11 cellular contexts compared by ENCODE assay signal in genomic region chr17:78828470-78829185, GRCh38. TPM values are rescaled to one million over a fixed set of nuclear protein-coding genes. Genes with fewer than 3 reads are reported as not detected.
A peak's percentile ranks its signal among the peaks of the same experiment; 100 is the strongest.
DNase-seq lines count a peak whose midpoint lies in the region; ATAC-seq, FAIRE-seq and TF ChIP-seq lines count a peak whose summit lies in the region.
"Had no signal": no experiment of that assay in that cellular context is flagged by ENCODE, and none has a peak within 500 bp of the region (broad histone marks: within the 10 kb centered on the region; RNA-seq: fewer than 3 reads in every experiment).

No MANE protein-coding gene starts in this region.

- no peak overlapping the region for H3K4me2 ChIP-seq in A549

- TF ChIP-seq EP300 in A549 (IDR thresholded peaks at IDR 0.05) = no peak

- WGBS in A549 (ENCODE audit: missing lambda C conversion rate) = 93% methylated on average over 14 of the region's 14 CpGs

- no peaks in the 10 kb centered on the region for H3K4me1 ChIP-seq in A549

- no peak overlapping the region for H3K4me3 ChIP-seq in A549
- no peak overlapping the region for H3K4me3 ChIP-seq in epithelial cell of proximal tubule (ENCODE audit: low read depth, low read length)

- in situ Hi-C loops in GM13977 (cut with MboI; ENCODE audit: low pct_unique_long_range_greater_than_20kb, low sequenced_read_pairs, unreplicated experiment) = loop anchor here (25.0 kb wide), 1 partner anchor 316 kb away; no protein-coding TSS in a partner anchor

- peak; percentile 83 to 86 for ATAC-seq in A549
- no peak for ATAC-seq in GM19455 (IDR thresholded peaks at IDR 0.05; ENCODE audit: unreplicated experiment)

- TF ChIP-seq POLR2A in A549 (IDR thresholded peaks at IDR 0.05; ENCODE audit: low read length) = no peak

- H3K27ac ChIP-seq in A549 = no peak overlapping the region

- CTCF ChIA-PET in A549 (lab: Yijun Ruan, JAX) = interaction anchor here (0.6 to 1.6 kb wide), 9 partner anchors 9 to 344 kb away, joined by 3 to 5 read pairs (median 4); no protein-coding TSS in a partner anchor

- POLR2A ChIA-PET in A549 (lab: Yijun Ruan, JAX) = no interaction called here

- peak; percentile 51 for FAIRE-seq in A549 (lab: Jason Lieb, UNC)
- FAIRE-seq in RCC 7860 (lab: Jason Lieb, UNC) = no peak
- FAIRE-seq: endometrium, GM12891, TTC549 had no signal

- DNase-seq in A549 (ENCODE audit: low read depth in 1 of 2, low spot score in 1 of 2) = peak; percentile 67 to 80
- DNase-seq in EH (ENCODE audit: low read depth) = peak; percentile 72
- DNase-seq in RCC 7860 (ENCODE audit: low spot score) = peak; percentile 48
- no peak for DNase-seq in epithelial cell of proximal tubule (ENCODE audit: low read depth)
- no peak for DNase-seq in GM13977 (ENCODE audit: low spot score)
- no peak for DNase-seq in SK-N-DZ (ENCODE audit: low spot score)
- DNase-seq in germinal center (ENCODE audit: low spot score) = no peak

- TF ChIP-seq CTCF in A549 (IDR thresholded peaks at IDR 0.05) (peak; percentile 26; the same call in 1 of the 3 replicates), epithelial cell of proximal tubule (conservative IDR thresholded peaks at IDR 0.05; ENCODE audit: low read depth, low read length) (peak; percentile 60), GM13977 (IDR thresholded peaks at IDR 0.05; ENCODE audit: extremely low read depth, insufficient read depth, missing control alignments) (no peak)

- H3K9me3 ChIP-seq in A549 = no peaks in the 10 kb centered on the region

- TF ChIP-seq RAD21 in A549 (conservative IDR thresholded peaks at IDR 0.05 in 1 of 2, IDR thresholded peaks at IDR 0.05 in 1 of 2) = 0 out of 5 replicates have a peak, but pooled peaks of 1 of the 2 experiments have one; percentile 19

TF ChIP-seq in A549, 52 proteins besides CTCF, POLR2A, EP300 and RAD21:
- no peak for TF ChIP-seq CHD4 (IDR thresholded peaks at IDR 0.05; ENCODE audit: borderline replicate concordance)
- no peak for TF ChIP-seq NFE2L2 (conservative IDR thresholded peaks at IDR 0.05; ENCODE audit: low read length)
- no peak for TF ChIP-seq RCOR1 (IDR thresholded peaks at IDR 0.05; ENCODE audit: low read depth, low read length)
- TF ChIP-seq FOSL2 (IDR thresholded peaks at IDR 0.05) = no peak
- TF ChIP-seq FOSL2 (CRISPR knock-in tag; IDR thresholded peaks at IDR 0.05) = peak; percentile 79

RNA-seq across cellular contexts. Expression of gene USP36, which starts 12.0 kb away (rescaled TPM):
- polyA plus RNA-seq in A549 (2011; rRNA removed) (49.0 and 59.0 TPM in 2 replicates), A549 (2017; fragmentation: RNase III; extraction: RNeasy Plus Mini Kit Qiagen cat#74134 plus additional on column Dnase treatment) (40.7 to 43.8 TPM (median 41.1 TPM) in 3 replicates)
- 41.6 and 47.2 TPM in 2 replicates for polyA plus RNA-seq in A549 (2012; cell fraction: cytosol; rRNA removed)
- polyA plus RNA-seq in A549 (2012; cell fraction: nucleus; rRNA removed) = 118 and 157 TPM in 2 replicates
- 79.8 and 90.9 TPM in 2 replicates for polyA minus RNA-seq in A549 (2011; rRNA and poly(A)+ RNA removed)
- 22.4 and 36.4 TPM in 2 replicates for total RNA-seq in epithelial cell of proximal tubule
- 29.6 and 34.0 TPM in 2 replicates for polyA plus RNA-seq in SK-N-DZ (2014; cell fraction: cytosol; rRNA removed)
- polyA plus RNA-seq in SK-N-DZ (2014; cell fraction: nucleus; rRNA removed) = 62.2 and 84.2 TPM in 2 replicates

RNA-seq across cellular contexts. Expression of gene CYTH1, which starts 46.6 kb away (rescaled TPM):
- polyA plus RNA-seq in A549 (2011; rRNA removed) (36.0 and 38.5 TPM in 2 replicates), A549 (2017; fragmentation: RNase III; extraction: RNeasy Plus Mini Kit Qiagen cat#74134 plus additional on column Dnase treatment) (45.9 to 54.3 TPM (median 46.2 TPM) in 3 replicates)
- 27.3 and 34.2 TPM in 2 replicates for polyA plus RNA-seq in A549 (2012; cell fraction: cytosol; rRNA removed)
- polyA plus RNA-seq in A549 (2012; cell fraction: nucleus; rRNA removed) = 72.4 and 88.1 TPM in 2 replicates
- polyA minus RNA-seq in A549 (2011; rRNA and poly(A)+ RNA removed) = 32.0 and 37.1 TPM in 2 replicates
- 16.8 and 26.4 TPM in 2 replicates for total RNA-seq in epithelial cell of proximal tubule
- 36.9 and 43.2 TPM in 2 replicates for polyA plus RNA-seq in SK-N-DZ (2014; cell fraction: cytosol; rRNA removed)
- 62.1 and 102 TPM in 2 replicates for polyA plus RNA-seq in SK-N-DZ (2014; cell fraction: nucleus; rRNA removed)

Comparison
In these comparisons a context has a peak if more than half of its experiments do, and no peak if none do; other contexts are left out.
1. DNase-seq: peak in A549 (2 of 2), EH (single experiment) and RCC 7860 (single experiment); none in epithelial cell of proximal tubule (single experiment), GM13977 (single experiment), SK-N-DZ (single experiment) and germinal center (single experiment).